Comparison of ENCODE assay signal across 1 cellular context in genomic region chr19:28553005-28553404, GRCh38.
TF ChIP-seq lines count a peak whose summit lies in the region.

No MANE protein-coding gene starts in this region.

TF ChIP-seq in K562, 482 proteins besides CTCF, POLR2A, EP300 and RAD21 (continued from another document and continues in another):
- no peak for TF ChIP-seq ZBTB33 (CRISPR knock-in tag; IDR thresholded peaks at IDR 0.05)
- peak; percentile 92 for TF ChIP-seq ZNF584 (CRISPR knock-in tag; IDR thresholded peaks at IDR 0.05; ENCODE audit: low read depth)
- TF ChIP-seq ZNF76 (CRISPR knock-in tag; IDR thresholded peaks at IDR 0.05; ENCODE audit: borderline replicate concordance), result peak; percentile 79; the same call in 1 of the 2 replicates
- TF ChIP-seq YBX1 (IDR thresholded peaks at IDR 0.05), result no peak
- TF ChIP-seq TEAD2 (tag; IDR thresholded peaks at IDR 0.05), result 0 out of 2 replicates have a peak, but pooled peaks have one; percentile 57
- 0 out of 2 replicates have a peak, but pooled peaks have one; percentile 11 for TF ChIP-seq TAF7 (tag; IDR thresholded peaks at IDR 0.05)
- no peak for TF ChIP-seq PATZ1 (CRISPR knock-in tag; IDR thresholded peaks at IDR 0.05; ENCODE audit: borderline replicate concordance)
- no peak for TF ChIP-seq FOXK2 (conservative IDR thresholded peaks at IDR 0.05 in 1 of 2, IDR thresholded peaks at IDR 0.05 in 1 of 2; ENCODE audit: low read depth in 2 of 2)
- no peak for TF ChIP-seq SAP30 (IDR thresholded peaks at IDR 0.05; ENCODE audit: borderline replicate concordance, insufficient read depth, low read depth, low read length, poor library complexity, severe bottlenecking)
- no peak for TF ChIP-seq ERF (CRISPR knock-in tag; IDR thresholded peaks at IDR 0.05)
- no peak for TF ChIP-seq HMG20A (CRISPR knock-in tag; conservative IDR thresholded peaks at IDR 0.05)
- TF ChIP-seq ETV1 (tag; conservative IDR thresholded peaks at IDR 0.05; ENCODE audit: low read depth), result peak; percentile 66; the same call in 1 of the 2 replicates
- peak; percentile 33 for TF ChIP-seq TAF9B (IDR thresholded peaks at IDR 0.05; ENCODE audit: partially characterized antibody)
- peak; percentile 45 for TF ChIP-seq EP400 (IDR thresholded peaks at IDR 0.05)
- TF ChIP-seq KDM2B (CRISPR knock-in tag; IDR thresholded peaks at IDR 0.05), result no peak
- no peak for TF ChIP-seq ZBTB34 (CRISPR knock-in tag; IDR thresholded peaks at IDR 0.05)
- peak; percentile 86; the same call in 1 of the 2 replicates for TF ChIP-seq ZNF668 (CRISPR knock-in tag; IDR thresholded peaks at IDR 0.05)
- TF ChIP-seq MAFG (tag; conservative IDR thresholded peaks at IDR 0.05), result peak; percentile 83
- 0 out of 2 replicates have a peak, but pooled peaks have one; percentile 7 for TF ChIP-seq ZNF354B (CRISPR knock-in tag; IDR thresholded peaks at IDR 0.05)
- TF ChIP-seq SMARCA5 (IDR thresholded peaks at IDR 0.05), result no peak
- TF ChIP-seq PTTG1 (tag; IDR thresholded peaks at IDR 0.05; ENCODE audit: low read depth), result peak; percentile 61
- peak; percentile 67; the same call in 1 of the 2 replicates for TF ChIP-seq ZNF165 (CRISPR knock-in tag; IDR thresholded peaks at IDR 0.05; ENCODE audit: borderline replicate concordance)
- TF ChIP-seq ZBTB12 (CRISPR knock-in tag; IDR thresholded peaks at IDR 0.05), result peak; percentile 66
- no peak for TF ChIP-seq MXD1 (CRISPR knock-in tag; IDR thresholded peaks at IDR 0.05; ENCODE audit: borderline replicate concordance, poor library complexity, severe bottlenecking)
- no peak for TF ChIP-seq CHD4 (IDR thresholded peaks at IDR 0.05; ENCODE audit: insufficient read depth, insufficient replicate concordance, low read depth, low read length, poor library complexity, severe bottlenecking)
- no peak for TF ChIP-seq HDAC3 (IDR thresholded peaks at IDR 0.05; ENCODE audit: borderline replicate concordance, partially characterized antibody)
- TF ChIP-seq MEF2A (IDR thresholded peaks at IDR 0.05; ENCODE audit: control insufficient read depth, low read depth, low read length), result no peak
- TF ChIP-seq ZBTB7A (IDR thresholded peaks at IDR 0.05; ENCODE audit: borderline replicate concordance, control insufficient read depth, low read depth, low read length), result no peak
- TF ChIP-seq TRIM28 (IDR thresholded peaks at IDR 0.05), result no peak
- peak; percentile 45 to 56 for TF ChIP-seq MNT (conservative IDR thresholded peaks at IDR 0.05)
- no peak for TF ChIP-seq ZNF507 (tag; conservative IDR thresholded peaks at IDR 0.05)
- TF ChIP-seq VEZF1 (CRISPR knock-in tag; IDR thresholded peaks at IDR 0.05), result 0 out of 2 replicates have a peak, but pooled peaks have one; percentile 14
- no peak for TF ChIP-seq TFAP4 (CRISPR knock-in tag; IDR thresholded peaks at IDR 0.05; ENCODE audit: borderline replicate concordance)
- no peak for TF ChIP-seq ZNF140 (CRISPR knock-in tag; IDR thresholded peaks at IDR 0.05)
- TF ChIP-seq FOXA3 (CRISPR knock-in tag; conservative IDR thresholded peaks at IDR 0.05 in 1 of 2, IDR thresholded peaks at IDR 0.05 in 1 of 2), result peak in 1 of 2 experiments; percentile 37; a peak in 2 of 4 replicates
- peak; percentile 59; the same call in 1 of the 2 replicates for TF ChIP-seq MYC (IDR thresholded peaks at IDR 0.05; ENCODE audit: low read depth, low read length)
- peak; percentile 67; the same call in 1 of the 2 replicates for TF ChIP-seq MYC (CRISPR knock-in tag; IDR thresholded peaks at IDR 0.05; ENCODE audit: borderline replicate concordance, low read depth)
- TF ChIP-seq SOX6 (IDR thresholded peaks at IDR 0.05), result no peak
- TF ChIP-seq CEBPZ (IDR thresholded peaks at IDR 0.05; ENCODE audit: borderline replicate concordance, low read depth, low read length), result no peak
